Comparison of ENCODE assay signal across 2 cellular contexts in the genomic region with DNA sequence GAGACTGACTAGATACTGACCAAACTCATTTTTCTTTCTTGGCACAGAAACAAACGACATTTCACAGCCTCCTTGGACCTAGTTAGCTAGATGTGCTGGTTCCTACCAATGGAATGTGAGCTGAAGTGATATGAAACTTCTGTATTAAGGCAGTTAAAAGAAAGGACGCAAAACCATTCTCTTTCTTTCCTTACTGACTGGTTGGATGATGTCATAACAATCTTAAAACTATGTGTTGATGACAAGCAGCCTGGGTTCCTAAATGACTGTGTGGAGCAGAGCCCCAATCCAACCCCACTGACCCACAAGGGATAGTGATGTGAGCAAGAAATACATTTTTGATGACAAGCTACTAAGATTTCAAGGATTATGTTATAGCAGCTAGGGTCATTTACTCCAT.
TF ChIP-seq lines count a peak whose summit lies in the region.

No MANE protein-coding gene starts in this region.

TF ChIP-seq in HepG2, 621 proteins besides CTCF, POLR2A, EP300 and RAD21 (continued from another document):
- TF ChIP-seq ZNF441 (CRISPR knock-in tag; IDR thresholded peaks at IDR 0.05; ENCODE audit: borderline replicate concordance) (no peak), MYC (CRISPR knock-in tag; IDR thresholded peaks at IDR 0.05; ENCODE audit: borderline replicate concordance) (no peak), PCBP1 (IDR thresholded peaks at IDR 0.05; ENCODE audit: borderline replicate concordance, low read depth, low read length) (no peak), CREB1 (IDR thresholded peaks at IDR 0.05) (peak; percentile 50; the same call in 1 of the 2 replicates), CREB1 (CRISPR knock-in tag; IDR thresholded peaks at IDR 0.05) (no peak), ATF7 (IDR thresholded peaks at IDR 0.05) (peak; percentile 62), ATF7 (CRISPR knock-in tag; IDR thresholded peaks at IDR 0.05) (no peak), ZNF136 (CRISPR knock-in tag; IDR thresholded peaks at IDR 0.05; ENCODE audit: low read depth) (no peak)
TF ChIP-seq in HepG2: peak in this region for 2.

TF ChIP-seq in HEK293, 187 proteins besides CTCF, POLR2A, EP300 and RAD21:
- TF ChIP-seq ZNF529 (tag by site-specific recombination; IDR thresholded peaks at IDR 0.05; ENCODE audit: insufficient replicate concordance), result no peak
- TF ChIP-seq OSR2 (tag by site-specific recombination; IDR thresholded peaks at IDR 0.05), result no peak
- TF ChIP-seq, protein P1, sequence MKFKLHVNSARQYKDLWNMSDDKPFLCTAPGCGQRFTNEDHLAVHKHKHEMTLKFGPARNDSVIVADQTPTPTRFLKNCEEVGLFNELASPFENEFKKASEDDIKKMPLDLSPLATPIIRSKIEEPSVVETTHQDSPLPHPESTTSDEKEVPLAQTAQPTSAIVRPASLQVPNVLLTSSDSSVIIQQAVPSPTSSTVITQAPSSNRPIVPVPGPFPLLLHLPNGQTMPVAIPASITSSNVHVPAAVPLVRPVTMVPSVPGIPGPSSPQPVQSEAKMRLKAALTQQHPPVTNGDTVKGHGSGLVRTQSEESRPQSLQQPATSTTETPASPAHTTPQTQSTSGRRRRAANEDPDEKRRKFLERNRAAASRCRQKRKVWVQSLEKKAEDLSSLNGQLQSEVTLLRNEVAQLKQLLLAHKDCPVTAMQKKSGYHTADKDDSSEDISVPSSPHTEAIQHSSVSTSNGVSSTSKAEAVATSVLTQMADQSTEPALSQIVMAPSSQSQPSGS (tag by site-specific recombination; IDR thresholded peaks at IDR 0.05; ENCODE audit: low read depth), result peak; percentile 59
- TF ChIP-seq KLF1 (tag by site-specific recombination; IDR thresholded peaks at IDR 0.05), result no peak
